ENCODE assay signal across 1 cellular context in the genomic region with DNA sequence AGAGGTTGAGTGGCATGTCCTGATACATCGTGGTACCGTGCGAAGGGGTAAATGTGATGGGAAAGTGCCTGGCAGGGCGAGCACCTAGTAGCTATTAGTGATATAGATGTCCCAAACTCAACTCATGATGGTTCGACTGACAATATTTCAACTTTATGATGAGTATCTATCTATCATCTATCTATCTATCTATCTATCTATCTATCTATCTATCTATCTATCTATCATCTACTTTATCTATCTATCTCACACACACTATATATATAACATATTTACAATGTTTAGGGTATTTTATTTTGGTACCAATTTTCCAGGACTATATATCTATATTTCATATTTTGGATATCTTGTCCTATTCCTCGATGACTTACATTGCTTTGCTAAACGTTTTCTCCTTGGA.
A peak's percentile ranks its signal among the peaks of the same experiment; 100 is the strongest.
TF ChIP-seq lines count a peak whose summit lies in the region.

No MANE protein-coding gene starts in this region.

TF ChIP-seq in K562, 482 proteins besides CTCF, POLR2A, EP300 and RAD21:
- TF ChIP-seq, protein P1, sequence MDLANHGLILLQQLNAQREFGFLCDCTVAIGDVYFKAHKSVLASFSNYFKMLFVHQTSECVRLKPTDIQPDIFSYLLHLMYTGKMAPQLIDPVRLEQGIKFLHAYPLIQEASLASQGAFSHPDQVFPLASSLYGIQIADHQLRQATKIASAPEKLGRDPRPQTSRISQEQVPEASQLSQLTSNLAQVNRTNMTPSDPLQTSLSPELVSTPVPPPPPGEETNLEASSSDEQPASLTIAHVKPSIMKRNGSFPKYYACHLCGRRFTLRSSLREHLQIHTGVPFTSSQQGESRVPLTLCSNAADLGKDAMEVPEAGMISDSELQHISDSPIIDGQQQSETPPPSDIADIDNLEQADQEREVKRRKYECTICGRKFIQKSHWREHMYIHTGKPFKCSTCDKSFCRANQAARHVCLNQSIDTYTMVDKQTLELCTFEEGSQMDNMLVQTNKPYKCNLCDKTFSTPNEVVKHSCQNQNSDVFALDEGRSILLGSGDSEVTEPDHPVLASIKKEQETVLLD (IDR thresholded peaks at IDR 0.05), result peak; percentile 78; the same call in 1 of the 2 replicates
- TF ChIP-seq TGIF2 (CRISPR knock-in tag; IDR thresholded peaks at IDR 0.05) (no peak), GATAD2B (IDR thresholded peaks at IDR 0.05; ENCODE audit: borderline replicate concordance) (peak; percentile 88; the same call in 1 of the 2 replicates), FOSL1 (tag; conservative IDR thresholded peaks at IDR 0.05) (no peak), DACH1 (IDR thresholded peaks at IDR 0.05; ENCODE audit: partially characterized antibody) (peak; percentile 99)
